In genomic region chr1:28096210-28097099, GRCh38 we compare ENCODE assay signal across 24 cellular contexts. TPM values are rescaled to one million over a fixed set of nuclear protein-coding genes. Genes with fewer than 3 reads are reported as not detected.
DNase-seq lines count a peak whose midpoint lies in the region; ATAC-seq, FAIRE-seq and TF ChIP-seq lines count a peak whose summit lies in the region.
"Had no signal": no experiment of that assay in that cellular context is flagged by ENCODE, and none has a peak within 500 bp of the region (broad histone marks: within the 10 kb centered on the region; RNA-seq: fewer than 3 reads in every experiment).

No MANE protein-coding gene starts in this region.

- peaks cover 3% of the 10 kb centered on the region for H3K9me3 Mint-ChIP-seq in T-helper 2 cell treated with Interferon-gamma antibody and Interleukin-4, amounts not matched to agents 5 μg/mL and 100 μg/mL, for 36 hours
- no peaks in the 10 kb centered on the region for H3K9me3 Mint-ChIP-seq in nephron progenitor cell
- H3K9me3 Mint-ChIP-seq: activated T-cell treated with anti-CD3 and anti-CD28 coated beads, Interleukin-2, amount 50 U/mL, for 72 hours; CD8-positive, alpha-beta T cell had no signal

- ATAC-seq in GM19455 (IDR thresholded peaks at IDR 0.05; ENCODE audit: unreplicated experiment) = no peak
- ATAC-seq: activated T-cell treated with anti-CD3 and anti-CD28 coated beads, Interleukin-2, amount 50 U/mL, for 72 hours; CD8-positive, alpha-beta T cell had no signal

- H3K4me3 Mint-ChIP-seq in T-helper 2 cell treated with Interferon-gamma antibody and Interleukin-4, amounts not matched to agents 5 μg/mL and 100 μg/mL, for 36 hours = peak overlapping the region; percentile 5
- H3K4me3 Mint-ChIP-seq in nephron progenitor cell = no peak overlapping the region
- H3K4me3 Mint-ChIP-seq: CD8-positive, alpha-beta T cell had no signal

- no peaks in the 10 kb centered on the region for H3K36me3 ChIP-seq in OCI-LY7 (ENCODE audit: insufficient read depth, low read length)
- H3K36me3 ChIP-seq: HAP-1, Peyer's patch, stomach, tibial nerve had no signal

- H3K27ac ChIP-seq in OCI-LY7 (ENCODE audit: low read depth, low read length, poor library complexity, severe bottlenecking) = no peak overlapping the region
- H3K27ac ChIP-seq: Peyer's patch, stomach, tibial nerve had no signal

- no peaks in the 10 kb centered on the region for H4K20me1 ChIP-seq in OCI-LY7 (ENCODE audit: insufficient read depth, low read length)

- H3K4me1 Mint-ChIP-seq in T-helper 2 cell treated with Interferon-gamma antibody and Interleukin-4, amounts not matched to agents 5 μg/mL and 100 μg/mL, for 36 hours (ENCODE audit: low read depth) = peaks cover 4% of the 10 kb centered on the region
- no peaks in the 10 kb centered on the region for H3K4me1 Mint-ChIP-seq in nephron progenitor cell

- H3K9me2 ChIP-seq in OCI-LY7 (ENCODE audit: insufficient read depth, low read length) = no peaks in the 10 kb centered on the region

- H3K4me2 ChIP-seq in OCI-LY7 (ENCODE audit: low read length) = no peak overlapping the region

- no peak for TF ChIP-seq CTCF in OCI-LY7 (conservative IDR thresholded peaks at IDR 0.05; ENCODE audit: low read length)
- TF ChIP-seq CTCF in fibroblast of villous mesenchyme (IDR thresholded peaks at IDR 0.05; ENCODE audit: insufficient read depth, low read depth, low read length) = no peak
- TF ChIP-seq CTCF in nephron progenitor cell (IDR thresholded peaks at IDR 0.05) = no peak

- no peak for DNase-seq in T-helper 2 cell treated with Interferon-gamma antibody and Interleukin-4, amounts not matched to agents 5 μg/mL and 100 μg/mL, for 36 hours (ENCODE audit: low spot score)
- DNase-seq in T-helper 2 cell (no peak), GM12891 (ENCODE audit: insufficient read length, low spot score) (no peak), OCI-LY7 (ENCODE audit: low spot score) (no peak), fibroblast of villous mesenchyme (ENCODE audit: low read depth) (peak; percentile 28), nephron progenitor cell (no peak), HUDEP-2 (lab: John Stamatoyannopoulos, UW; ENCODE audit: unreplicated experiment in 76 of 76) (no peak)
- DNase-seq: activated CD4-positive, CD25-positive, alpha-beta regulatory T cell treated with anti-CD3 and anti-CD28 coated beads, Interleukin-2, amount 50 U/mL, for 72 hours; activated naive CD4-positive, alpha-beta T cell treated with anti-CD3 and anti-CD28 coated beads, Interleukin-2, amount 50 U/mL, for 16 hours; activated T-cell treated with anti-CD3 and anti-CD28 coated beads, Interleukin-2, amount 50 U/mL, for 72 hours; amygdala; CD8-positive, alpha-beta T cell; islet precursor cell; Kasumi-1; NCI-H1092 treated with DMSO at 0.1 percent for 48 hours; NCI-H187 treated with DMSO at 0.1 percent for 48 hours; NCI-H524 treated with DMSO at 0.1 percent for 48 hours; Peyer's patch; stomach; SW 1271 had no signal

- BruUV-seq in OCI-LY7 (replicated peaks; lab: Mats Ljungman, UMichigan) = no TSS peak

- intact Hi-C loops in OCI-LY7 (cut with micrococcal nuclease; ENCODE audit: unreplicated experiment) = no loop called here

- TF ChIP-seq POLR2A in GM12891 (IDR thresholded peaks at IDR 0.05; ENCODE audit: low read depth, low read length) = no peak

- peak overlapping the region; percentile 85 for H2AFZ ChIP-seq in OCI-LY7 (ENCODE audit: low read length)

- CTCF ChIA-PET in OCI-LY7 (lab: Charles Lee; ENCODE audit: unreplicated experiment) = no interaction called here

- peaks cover 52% of the 10 kb centered on the region for H3K27me3 Mint-ChIP-seq in T-helper 2 cell treated with Interferon-gamma antibody and Interleukin-4, amounts not matched to agents 5 μg/mL and 100 μg/mL, for 36 hours (ENCODE audit: low read depth)
- H3K27me3 Mint-ChIP-seq in nephron progenitor cell (ENCODE audit: low read depth, poor library complexity) = peaks cover 24% of the 10 kb centered on the region

- H3K27ac Mint-ChIP-seq in T-helper 2 cell treated with Interferon-gamma antibody and Interleukin-4, amounts not matched to agents 5 μg/mL and 100 μg/mL, for 36 hours = no peak overlapping the region
- H3K27ac Mint-ChIP-seq in nephron progenitor cell = no peak overlapping the region
- H3K27ac Mint-ChIP-seq: activated T-cell treated with anti-CD3 and anti-CD28 coated beads, Interleukin-2, amount 50 U/mL, for 72 hours; CD8-positive, alpha-beta T cell had no signal

- no peaks in the 10 kb centered on the region for H3K9me3 ChIP-seq in OCI-LY7 (ENCODE audit: low read length)
- H3K9me3 ChIP-seq: HAP-1, Peyer's patch, stomach, tibial nerve had no signal

- H3K4me1 ChIP-seq in OCI-LY7 (ENCODE audit: insufficient read depth, low read length, poor library complexity, severe bottlenecking) = peaks cover 3% of the 10 kb centered on the region
- H3K4me1 ChIP-seq: HAP-1, Peyer's patch, tibial nerve had no signal

- H3K79me2 ChIP-seq in OCI-LY7 (ENCODE audit: insufficient read depth, low read depth, low read length) = no peaks in the 10 kb centered on the region

- no peaks in the 10 kb centered on the region for H3K36me3 Mint-ChIP-seq in T-helper 2 cell treated with Interferon-gamma antibody and Interleukin-4, amounts not matched to agents 5 μg/mL and 100 μg/mL, for 36 hours (ENCODE audit: low read depth)
- H3K36me3 Mint-ChIP-seq in nephron progenitor cell (ENCODE audit: low read depth) = no peaks in the 10 kb centered on the region
- H3K36me3 Mint-ChIP-seq: CD8-positive, alpha-beta T cell had no signal

- no peak overlapping the region for H3K4me3 ChIP-seq in OCI-LY7 (ENCODE audit: low read depth, low read length, poor library complexity, severe bottlenecking)
- H3K4me3 ChIP-seq in fibroblast of villous mesenchyme (ENCODE audit: low read depth, low read length) = no peak overlapping the region
- H3K4me3 ChIP-seq: HAP-1, Peyer's patch, stomach, tibial nerve had no signal

- POLR2A ChIA-PET in OCI-LY7 (lab: Charles Lee) = interaction anchor here (0.6 to 1.2 kb wide), 4 partner anchors 7 to 65 kb away, joined by 3 to 5 read pairs (median 4); no protein-coding TSS in a partner anchor

- peak; percentile 41 for FAIRE-seq in GM12891 (lab: Jason Lieb, UNC)
- FAIRE-seq: TTC549 had no signal

TF ChIP-seq in GM12891, 5 proteins besides CTCF, POLR2A, EP300 and RAD21:
- TF ChIP-seq SPI1 (IDR thresholded peaks at IDR 0.05; ENCODE audit: low read depth, low read length) (no peak), PAX5 (IDR thresholded peaks at IDR 0.05; ENCODE audit: insufficient read depth, low read length, severe bottlenecking) (no peak), POLR2AphosphoS5 (IDR thresholded peaks at IDR 0.05; ENCODE audit: low read depth, low read length) (no peak), TAF1 (IDR thresholded peaks at IDR 0.05; ENCODE audit: low read depth, low read length) (no peak), POU2F2 (IDR thresholded peaks at IDR 0.05; ENCODE audit: low read depth, low read length) (no peak)

RNA-seq across cellular contexts. Expression of gene EYA3, which starts 8.0 kb away (rescaled TPM):
- 10.0 TPM for polyA plus RNA-seq in GM12891 (2012; ENCODE audit: low read depth, missing spikeins)
- total RNA-seq in OCI-LY7 (2014; rRNA removed; shearing (Covaris generic)) = 24.1 and 29.0 TPM in 2 replicates
- total RNA-seq in OCI-LY7 (2022) (104 and 114 TPM in 2 replicates), fibroblast of villous mesenchyme (13.9 and 26.3 TPM in 2 replicates)
